In the genomic region with DNA sequence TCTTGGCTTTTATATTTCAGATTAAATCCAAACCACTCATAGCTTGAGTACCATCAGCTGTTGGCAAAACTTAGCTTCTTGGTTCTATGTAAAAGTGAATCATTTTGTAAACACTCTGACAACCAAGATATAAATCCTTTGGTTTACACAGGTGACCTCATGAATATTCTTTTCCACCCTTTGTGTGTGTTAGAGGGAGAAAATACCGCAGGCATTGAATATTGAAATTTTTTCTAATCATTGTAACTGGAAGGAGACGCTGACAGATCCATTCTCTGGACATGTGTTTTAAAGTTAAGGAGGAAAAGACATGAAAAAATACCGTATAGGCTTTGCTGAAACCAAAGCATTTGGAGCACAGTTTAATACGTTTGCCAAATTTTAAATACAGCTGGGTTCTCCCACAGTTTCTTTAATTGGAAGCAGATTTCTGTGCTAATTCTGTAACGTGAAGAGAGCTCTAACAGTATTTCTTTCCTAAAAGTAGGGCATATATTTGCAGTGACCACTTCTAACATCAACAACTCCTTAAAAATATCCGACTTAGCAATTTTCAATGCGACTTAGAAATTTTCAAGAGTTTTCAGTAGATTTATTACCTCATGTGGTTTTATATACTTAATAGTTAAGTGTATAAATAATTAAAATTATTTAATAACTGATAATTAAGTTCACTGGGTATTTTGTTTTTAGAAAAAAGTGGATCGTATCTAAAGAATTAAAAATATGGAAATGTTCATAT, we compare ENCODE assay signal across 12 cellular contexts.
DNase-seq lines count a peak whose midpoint lies in the region; TF ChIP-seq lines count a peak whose summit lies in the region.
"Had no signal": no experiment of that assay in that cellular context is flagged by ENCODE, and none has a peak within 500 bp of the region (broad histone marks: within the 10 kb centered on the region; RNA-seq: fewer than 3 reads in every experiment).

No MANE protein-coding gene starts in this region.

- H3F3A ChIP-seq in neural progenitor cell (ENCODE audit: low read depth) = no peaks in the 10 kb centered on the region

- H3K9me3 ChIP-seq in neural progenitor cell (ENCODE audit: low read depth) = no peaks in the 10 kb centered on the region
- H3K9me3 ChIP-seq in BE2C = no peaks in the 10 kb centered on the region

- no peaks in the 10 kb centered on the region for H3K79me2 ChIP-seq in neural progenitor cell (ENCODE audit: low read depth)

- no peaks in the 10 kb centered on the region for H3K36me3 Mint-ChIP-seq in neural progenitor cell
- H3K36me3 Mint-ChIP-seq: CD4-positive, CD25-positive, alpha-beta regulatory T cell had no signal

- H3K27me3 ChIP-seq in neural progenitor cell (no peaks in the 10 kb centered on the region), BE2C (no peaks in the 10 kb centered on the region)

- H3K27ac ChIP-seq in neural progenitor cell = no peak overlapping the region

- peak; percentile 70 for DNase-seq in AG04449 (ENCODE audit: low read depth, low spot score)
- DNase-seq in NCI-H446 treated with DMSO at 0.1 percent for 48 hours (lab: John Stamatoyannopoulos, UW) = peak; percentile 59
- DNase-seq in epidermal melanocyte (ENCODE audit: insufficient read length, low spot score) = peak; percentile 15
- no peak for DNase-seq in neural progenitor cell (ENCODE audit: low spot score)
- DNase-seq in NCI-H2196 (lab: John Stamatoyannopoulos, UW; ENCODE audit: unreplicated experiment) = no peak
- DNase-seq in NCI-H510A (lab: John Stamatoyannopoulos, UW) = no peak
- DNase-seq in BE2C = no peak
- no peak for DNase-seq in stimulated activated CD4-positive, alpha-beta T cell treated with anti-CD3 and anti-CD28 coated beads, Interleukin-2, amount 100 ng/mL, for 24 hours
- DNase-seq: activated T-cell treated with anti-CD3 and anti-CD28 coated beads, Interleukin-2, amount 50 U/mL, for 1 hour; CD4-positive, CD25-positive, alpha-beta regulatory T cell; NCI-H345 had no signal

- H3K4me2 ChIP-seq in neural progenitor cell = no peak overlapping the region

- H3K36me3 ChIP-seq in neural progenitor cell = no peaks in the 10 kb centered on the region
- no peaks in the 10 kb centered on the region for H3K36me3 ChIP-seq in BE2C

- peaks cover 18% of the 10 kb centered on the region for H3K9me3 Mint-ChIP-seq in neural progenitor cell

- TF ChIP-seq CTCF in AG04449 (IDR thresholded peaks at IDR 0.05; ENCODE audit: insufficient read depth, low read length, missing control alignments) = no peak
- no peak for TF ChIP-seq CTCF in neural progenitor cell (IDR thresholded peaks at IDR 0.05)
- no peak for TF ChIP-seq CTCF in BE2C (IDR thresholded peaks at IDR 0.05; ENCODE audit: low read depth, low read length)

- no peak overlapping the region for H3K4me3 Mint-ChIP-seq in neural progenitor cell
- H3K4me3 Mint-ChIP-seq: CD4-positive, CD25-positive, alpha-beta regulatory T cell; T-helper 1 cell treated with Interleukin-12 subunit alpha and Interleukin-12 subunit beta and Interleukin-4 antibody, amounts not matched to agents 30 μg/mL and 1 μg/mL, for 36 hours had no signal

- H2AFZ ChIP-seq in neural progenitor cell (replicated peaks) = no peak overlapping the region

- POLR2A ChIA-PET in AG04449 (lab: Yijun Ruan, JAX) = interaction anchor here (1.2 kb wide), 1 partner anchor 40 kb away, joined by 3 read pairs; no protein-coding TSS in a partner anchor

- H3K4me1 Mint-ChIP-seq in neural progenitor cell = peaks cover 4% of the 10 kb centered on the region
- H3K4me1 Mint-ChIP-seq: CD4-positive, CD25-positive, alpha-beta regulatory T cell had no signal

- H3K9ac ChIP-seq in neural progenitor cell = no peak overlapping the region

- peak overlapping the region; percentile 6 for H3K27ac Mint-ChIP-seq in neural progenitor cell
- H3K27ac Mint-ChIP-seq: CD4-positive, CD25-positive, alpha-beta regulatory T cell; T-helper 1 cell treated with Interleukin-12 subunit alpha and Interleukin-12 subunit beta and Interleukin-4 antibody, amounts not matched to agents 30 μg/mL and 1 μg/mL, for 36 hours had no signal

- H4K20me1 ChIP-seq in neural progenitor cell (ENCODE audit: low read depth) = no peaks in the 10 kb centered on the region

- no peaks in the 10 kb centered on the region for H3K4me1 ChIP-seq in neural progenitor cell
- H3K4me1 ChIP-seq in BE2C = no peaks in the 10 kb centered on the region

- no peaks in the 10 kb centered on the region for H3K27me3 Mint-ChIP-seq in neural progenitor cell (ENCODE audit: insufficient read depth, low read depth)
- H3K27me3 Mint-ChIP-seq: CD4-positive, CD25-positive, alpha-beta regulatory T cell had no signal

- CTCF ChIA-PET in AG04449 (lab: Yijun Ruan, JAX) = no interaction called here

- no peak overlapping the region for H3K4me3 ChIP-seq in AG04449 (ENCODE audit: low read depth, low read length)
- H3K4me3 ChIP-seq in neural progenitor cell = no peak overlapping the region
- no peak overlapping the region for H3K4me3 ChIP-seq in BE2C (ENCODE audit: low read depth, low read length)

Comparison
In these comparisons a context has a peak if more than half of its experiments do, and no peak if none do; other contexts are left out.
1. DNase-seq: peak in AG04449 (single experiment), NCI-H446 treated with DMSO at 0.1 percent for 48 hours (single experiment) and epidermal melanocyte (single experiment); none in neural progenitor cell (single experiment), NCI-H2196 (single experiment), NCI-H510A (single experiment), BE2C (single experiment) and stimulated activated CD4-positive, alpha-beta T cell treated with anti-CD3 and anti-CD28 coated beads, Interleukin-2, amount 100 ng/mL, for 24 hours (0 of 2).